ENCODE assay signal across 1 cellular context in genomic region chr15:59401810-59402569, GRCh38.
TF ChIP-seq lines count a peak whose summit lies in the region.

No MANE protein-coding gene starts in this region.

TF ChIP-seq in HepG2, 621 proteins besides CTCF, POLR2A, EP300 and RAD21 (continued from another document):
- TF ChIP-seq, protein P1, sequence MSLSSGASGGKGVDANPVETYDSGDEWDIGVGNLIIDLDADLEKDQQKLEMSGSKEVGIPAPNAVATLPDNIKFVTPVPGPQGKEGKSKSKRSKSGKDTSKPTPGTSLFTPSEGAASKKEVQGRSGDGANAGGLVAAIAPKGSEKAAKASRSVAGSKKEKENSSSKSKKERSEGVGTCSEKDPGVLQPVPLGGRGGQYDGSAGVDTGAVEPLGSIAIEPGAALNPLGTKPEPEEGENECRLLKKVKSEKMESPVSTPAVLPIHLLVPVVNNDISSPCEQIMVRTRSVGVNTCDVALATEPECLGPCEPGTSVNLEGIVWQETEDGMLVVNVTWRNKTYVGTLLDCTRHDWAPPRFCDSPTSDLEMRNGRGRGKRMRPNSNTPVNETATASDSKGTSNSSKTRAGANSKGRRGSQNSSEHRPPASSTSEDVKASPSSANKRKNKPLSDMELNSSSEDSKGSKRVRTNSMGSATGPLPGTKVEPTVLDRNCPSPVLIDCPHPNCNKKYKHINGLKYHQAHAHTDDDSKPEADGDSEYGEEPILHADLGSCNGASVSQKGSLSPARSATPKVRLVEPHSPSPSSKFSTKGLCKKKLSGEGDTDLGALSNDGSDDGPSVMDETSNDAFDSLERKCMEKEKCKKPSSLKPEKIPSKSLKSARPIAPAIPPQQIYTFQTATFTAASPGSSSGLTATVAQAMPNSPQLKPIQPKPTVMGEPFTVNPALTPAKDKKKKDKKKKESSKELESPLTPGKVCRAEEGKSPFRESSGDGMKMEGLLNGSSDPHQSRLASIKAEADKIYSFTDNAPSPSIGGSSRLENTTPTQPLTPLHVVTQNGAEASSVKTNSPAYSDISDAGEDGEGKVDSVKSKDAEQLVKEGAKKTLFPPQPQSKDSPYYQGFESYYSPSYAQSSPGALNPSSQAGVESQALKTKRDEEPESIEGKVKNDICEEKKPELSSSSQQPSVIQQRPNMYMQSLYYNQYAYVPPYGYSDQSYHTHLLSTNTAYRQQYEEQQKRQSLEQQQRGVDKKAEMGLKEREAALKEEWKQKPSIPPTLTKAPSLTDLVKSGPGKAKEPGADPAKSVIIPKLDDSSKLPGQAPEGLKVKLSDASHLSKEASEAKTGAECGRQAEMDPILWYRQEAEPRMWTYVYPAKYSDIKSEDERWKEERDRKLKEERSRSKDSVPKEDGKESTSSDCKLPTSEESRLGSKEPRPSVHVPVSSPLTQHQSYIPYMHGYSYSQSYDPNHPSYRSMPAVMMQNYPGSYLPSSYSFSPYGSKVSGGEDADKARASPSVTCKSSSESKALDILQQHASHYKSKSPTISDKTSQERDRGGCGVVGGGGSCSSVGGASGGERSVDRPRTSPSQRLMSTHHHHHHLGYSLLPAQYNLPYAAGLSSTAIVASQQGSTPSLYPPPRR (CRISPR knock-in tag; IDR thresholded peaks at IDR 0.05; ENCODE audit: borderline replicate concordance), result peak; percentile 62; the same call in 1 of the 2 replicates
- TF ChIP-seq FOXA3 (CRISPR knock-in tag; IDR thresholded peaks at IDR 0.05), result peak; percentile 68
- TF ChIP-seq TBX2 (CRISPR knock-in tag; IDR thresholded peaks at IDR 0.05; ENCODE audit: borderline replicate concordance), result peak; percentile 83
- TF ChIP-seq, protein P2, sequence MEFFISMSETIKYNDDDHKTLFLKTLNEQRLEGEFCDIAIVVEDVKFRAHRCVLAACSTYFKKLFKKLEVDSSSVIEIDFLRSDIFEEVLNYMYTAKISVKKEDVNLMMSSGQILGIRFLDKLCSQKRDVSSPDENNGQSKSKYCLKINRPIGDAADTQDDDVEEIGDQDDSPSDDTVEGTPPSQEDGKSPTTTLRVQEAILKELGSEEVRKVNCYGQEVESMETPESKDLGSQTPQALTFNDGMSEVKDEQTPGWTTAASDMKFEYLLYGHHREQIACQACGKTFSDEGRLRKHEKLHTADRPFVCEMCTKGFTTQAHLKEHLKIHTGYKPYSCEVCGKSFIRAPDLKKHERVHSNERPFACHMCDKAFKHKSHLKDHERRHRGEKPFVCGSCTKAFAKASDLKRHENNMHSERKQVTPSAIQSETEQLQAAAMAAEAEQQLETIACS (CRISPR knock-in tag; IDR thresholded peaks at IDR 0.05), result no peak
- TF ChIP-seq RNF219 (CRISPR knock-in tag; IDR thresholded peaks at IDR 0.05), result no peak
- peak; percentile 99 for TF ChIP-seq SIX1 (CRISPR knock-in tag; IDR thresholded peaks at IDR 0.05; ENCODE audit: borderline replicate concordance)
